In the genomic region with DNA sequence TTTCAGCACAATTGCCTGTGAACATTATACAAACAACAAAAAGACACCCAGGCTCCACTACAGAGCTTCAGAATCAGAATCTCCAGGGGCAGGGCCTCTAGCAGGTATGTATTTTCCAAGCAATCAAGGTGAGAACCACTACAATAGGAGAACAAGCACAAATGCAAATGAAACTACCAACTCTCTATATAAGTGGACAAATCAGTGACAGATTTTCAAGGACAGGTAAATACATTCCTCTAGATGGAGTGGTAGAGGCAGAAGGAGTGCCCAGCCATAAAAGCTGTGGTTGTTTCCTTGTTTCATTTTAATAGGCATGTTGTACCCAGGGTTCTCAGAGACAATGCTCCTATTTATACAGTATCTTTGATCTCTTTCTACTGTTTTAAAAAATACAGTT, we compare ENCODE assay signal across 11 cellular contexts. TPM values are rescaled to one million over a fixed set of nuclear protein-coding genes. Genes with fewer than 3 reads are reported as not detected.
DNase-seq lines count a peak whose midpoint lies in the region; ATAC-seq and TF ChIP-seq lines count a peak whose summit lies in the region.
"Had no signal": no experiment of that assay in that cellular context is flagged by ENCODE, and none has a peak within 500 bp of the region (broad histone marks: within the 10 kb centered on the region; RNA-seq: fewer than 3 reads in every experiment).

No MANE protein-coding gene starts in this region.

- H3K27me3 Mint-ChIP-seq in activated naive CD4-positive, alpha-beta T cell treated with anti-CD3 and anti-CD28 coated beads, Interleukin-2, amount 10 ng/mL, durations not matched to agents 7 days and 5 days, result no peaks in the 10 kb centered on the region

- TF ChIP-seq EP300 in upper lobe of left lung (IDR thresholded peaks at IDR 0.05), result peak in 1 of 4 donors; percentile 24

- no peaks in the 10 kb centered on the region for H3K27me3 ChIP-seq in upper lobe of left lung

- H3K4me1 ChIP-seq in upper lobe of left lung, result peaks cover 6 to 20% (median 13%) of the 10 kb centered on the region in 4 donors

- peaks cover 13 to 58% (median 28%) of the 10 kb centered on the region in 4 donors for H3K36me3 ChIP-seq in upper lobe of left lung

- H3K4me3 Mint-ChIP-seq in activated naive CD4-positive, alpha-beta T cell treated with anti-CD3 and anti-CD28 coated beads, Interleukin-2, amount 10 ng/mL, durations not matched to agents 7 days and 5 days, result no peak overlapping the region

- H3K27ac ChIP-seq in upper lobe of left lung, result peak overlapping the region; percentile 13 to 63 (median 50)

- DNase-seq in activated naive CD4-positive, alpha-beta T cell treated with anti-CD3 and anti-CD28 coated beads, Interleukin-2, amount 10 ng/mL, durations not matched to agents 7 days and 5 days, result no peak
- DNase-seq in activated naive CD4-positive, alpha-beta T cell (lab: John Stamatoyannopoulos, UW), result no peak
- DNase-seq in SK-MEL-5 (ENCODE audit: low read depth, low spot score) (peak; percentile 52), iPS-NIHi11 (ENCODE audit: low spot score) (peak; percentile 17), upper lobe of left lung (no peak), NCI-H128 (lab: John Stamatoyannopoulos, UW; ENCODE audit: unreplicated experiment) (no peak)
- DNase-seq: activated CD4-positive, alpha-beta T cell treated with anti-CD3 and anti-CD28 coated beads, Interleukin-2, amount 50 U/mL, for 4 hours; mesenchymal stem cell; NCI-H1105 had no signal

- no peaks in the 10 kb centered on the region for H3K4me1 Mint-ChIP-seq in activated naive CD4-positive, alpha-beta T cell treated with anti-CD3 and anti-CD28 coated beads, Interleukin-2, amount 10 ng/mL, durations not matched to agents 7 days and 5 days

- no peak overlapping the region for H3K4me3 ChIP-seq in upper lobe of left lung

- in situ Hi-C loops in SK-MEL-5 (cut with HindIII; ENCODE audit: low pct_unique_long_range_greater_than_20kb, low sequenced_read_pairs), result no loop called here

- H3K9me3 ChIP-seq in upper lobe of left lung, result no peaks in the 10 kb centered on the region

- CTCF ChIA-PET in activated naive CD4-positive, alpha-beta T cell treated with anti-CD3 and anti-CD28 coated beads, Interleukin-2, amount 10 ng/mL, durations not matched to agents 7 days and 5 days (lab: Charles Lee), result interaction anchor here (2.3 kb wide), 1 partner anchor 11 kb away, joined by 9 read pairs; no protein-coding TSS in a partner anchor

- peak in 1 of 6 experiments; percentile 20 for TF ChIP-seq CTCF in upper lobe of left lung (IDR thresholded peaks at IDR 0.05)

- no peaks in the 10 kb centered on the region for H3K9me3 Mint-ChIP-seq in activated naive CD4-positive, alpha-beta T cell treated with anti-CD3 and anti-CD28 coated beads, Interleukin-2, amount 10 ng/mL, durations not matched to agents 7 days and 5 days

- H3K27ac Mint-ChIP-seq in activated naive CD4-positive, alpha-beta T cell treated with anti-CD3 and anti-CD28 coated beads, Interleukin-2, amount 10 ng/mL, durations not matched to agents 7 days and 5 days, result peak overlapping the region; percentile 68

- peak; percentile 58 to 89 for ATAC-seq in upper lobe of left lung (ENCODE audit: low FRiP score in 2 of 2)
- no peak for ATAC-seq in HG03039 (IDR thresholded peaks at IDR 0.05; ENCODE audit: unreplicated experiment)
- ATAC-seq in HG03439 (IDR thresholded peaks at IDR 0.05; ENCODE audit: unreplicated experiment), result no peak

- no peak for TF ChIP-seq POLR2A in upper lobe of left lung (IDR thresholded peaks at IDR 0.05)

- peaks cover 30% of the 10 kb centered on the region for H3K36me3 Mint-ChIP-seq in activated naive CD4-positive, alpha-beta T cell treated with anti-CD3 and anti-CD28 coated beads, Interleukin-2, amount 10 ng/mL, durations not matched to agents 7 days and 5 days

RNA-seq across cellular contexts. Expression of a gene that starts 20.1 kb away (rescaled TPM):
- total RNA-seq in SK-MEL-5 (2014; rRNA removed; shearing (Covaris generic)), result 0.48 and 0.67 TPM in 2 replicates
- 0.11 and 0.13 TPM in 2 replicates for polyA plus RNA-seq in SK-MEL-5 (2015; cell fraction: cytosol; rRNA removed)
- 8.6 and 13.9 TPM in 2 replicates for polyA plus RNA-seq in SK-MEL-5 (2015; cell fraction: nucleus; rRNA removed)
- total RNA-seq in upper lobe of left lung, result 10 to 100 TPM in 5 of 6 donors, 1 to 10 TPM in 1; 4.9 to 50.3 (median 19.3) TPM

RNA-seq across cellular contexts. Expression of a gene that starts 42.4 kb away (rescaled TPM):
- 66.4 and 71.9 TPM in 2 replicates for total RNA-seq in SK-MEL-5 (2014; rRNA removed; shearing (Covaris generic))
- 46.8 and 56.0 TPM in 2 replicates for polyA plus RNA-seq in SK-MEL-5 (2015; cell fraction: cytosol; rRNA removed)
- polyA plus RNA-seq in SK-MEL-5 (2015; cell fraction: nucleus; rRNA removed), result 86.9 and 90.0 TPM in 2 replicates
- total RNA-seq in upper lobe of left lung, result 100 to 1,000 TPM; 112 to 184 (median 132) TPM

RNA-seq across cellular contexts. Expression of a gene that starts 44.0 kb away (rescaled TPM):
- 42.5 and 51.7 TPM in 2 replicates for total RNA-seq in SK-MEL-5 (2014; rRNA removed; shearing (Covaris generic))
- 40.8 and 47.1 TPM in 2 replicates for polyA plus RNA-seq in SK-MEL-5 (2015; cell fraction: cytosol; rRNA removed)
- 46.0 and 73.0 TPM in 2 replicates for polyA plus RNA-seq in SK-MEL-5 (2015; cell fraction: nucleus; rRNA removed)
- total RNA-seq in upper lobe of left lung, result 10 to 100 TPM in 4 of 6 donors, 1 to 10 TPM in 2; 2.7 to 28.3 (median 14.9) TPM

Comparison
In these comparisons a context has a peak if more than half of its experiments do, and no peak if none do; other contexts are left out.
1. DNase-seq: peak in SK-MEL-5 (single experiment) and iPS-NIHi11 (single experiment); none in activated naive CD4-positive, alpha-beta T cell treated with anti-CD3 and anti-CD28 coated beads, Interleukin-2, amount 10 ng/mL, durations not matched to agents 7 days and 5 days (single experiment), activated naive CD4-positive, alpha-beta T cell (0 of 4), upper lobe of left lung (0 of 2) and NCI-H128 (single experiment).
2. ATAC-seq: peak in upper lobe of left lung (2 of 2); none in HG03039 (single experiment) and HG03439 (single experiment).